1 cellular context compared by ENCODE assay signal in genomic region chr11:77046060-77046501, GRCh38.
TF ChIP-seq lines count a peak whose summit lies in the region.

No MANE protein-coding gene starts in this region.

TF ChIP-seq in HEK293, 187 proteins besides CTCF, POLR2A, EP300 and RAD21 (continued from another document):
- TF ChIP-seq ZBTB10 (tag by site-specific recombination; IDR thresholded peaks at IDR 0.05) (peak; percentile 70; the same call in 1 of the 2 replicates), ZNF112 (tag by site-specific recombination; IDR thresholded peaks at IDR 0.05) (no peak), ZNF560 (tag by site-specific recombination; IDR thresholded peaks at IDR 0.05; ENCODE audit: borderline replicate concordance) (no peak), ZNF76 (tag by site-specific recombination; IDR thresholded peaks at IDR 0.05; ENCODE audit: borderline replicate concordance, low read depth) (no peak), BCL6B (tag by site-specific recombination; IDR thresholded peaks at IDR 0.05) (no peak), ZBTB1 (tag by site-specific recombination; IDR thresholded peaks at IDR 0.05) (peak; percentile 98), ZNF639 (tag by site-specific recombination; IDR thresholded peaks at IDR 0.05) (no peak), ZNF660 (tag by site-specific recombination; IDR thresholded peaks at IDR 0.05) (0 out of 2 replicates have a peak, but pooled peaks have one; percentile 20), ZNF610 (tag by site-specific recombination; IDR thresholded peaks at IDR 0.05; ENCODE audit: borderline replicate concordance) (no peak; the same call in 1 of the 2 replicates)
